Comparison of ENCODE assay signal across 9 cellular contexts in the genomic region with DNA sequence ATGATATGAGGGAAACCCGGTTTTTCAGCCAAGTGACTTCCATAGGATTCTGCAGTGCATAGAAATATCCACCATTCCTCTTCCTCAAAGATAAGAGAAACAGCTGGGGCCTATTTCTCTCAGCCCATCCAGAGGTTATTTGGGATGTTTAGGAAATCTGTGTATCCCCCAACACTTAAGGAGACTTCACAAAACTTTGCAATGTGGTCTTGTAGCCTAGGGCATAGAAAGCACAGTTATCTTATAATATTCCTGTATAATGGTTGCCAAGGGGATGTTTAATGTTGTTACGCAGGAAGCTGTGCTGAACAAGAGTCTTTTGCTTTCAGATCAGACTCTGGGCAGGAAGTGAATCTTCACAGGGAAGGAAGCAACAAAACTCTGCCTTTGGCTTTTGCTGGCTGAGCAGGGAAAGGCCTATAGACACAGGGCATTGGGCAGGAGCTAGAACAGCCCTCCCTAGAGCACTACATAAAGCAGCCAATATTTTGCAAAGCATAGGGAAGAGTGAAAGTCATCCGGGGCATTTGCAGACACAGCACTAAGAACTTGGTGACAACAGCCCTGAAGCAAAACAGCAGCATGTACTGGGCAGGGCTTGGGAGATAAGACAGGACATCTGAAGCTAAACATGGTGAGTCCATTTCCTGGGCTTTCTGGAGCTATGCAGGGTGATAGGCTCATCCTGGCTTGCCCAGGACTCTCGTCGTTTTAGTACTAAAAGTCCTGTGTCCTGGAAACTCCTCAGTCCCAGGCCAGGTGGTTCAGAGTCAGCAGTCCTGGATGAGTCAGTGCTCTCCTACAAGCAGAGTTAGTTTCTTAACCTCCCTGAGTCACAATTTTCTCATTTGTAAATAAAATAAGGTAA. TPM values are rescaled to one million over a fixed set of nuclear protein-coding genes. Genes with fewer than 3 reads are reported as not detected.
DNase-seq lines count a peak whose midpoint lies in the region; ATAC-seq and TF ChIP-seq lines count a peak whose summit lies in the region.
"Had no signal": no experiment of that assay in that cellular context is flagged by ENCODE, and none has a peak within 500 bp of the region (broad histone marks: within the 10 kb centered on the region; RNA-seq: fewer than 3 reads in every experiment).

No MANE protein-coding gene starts in this region.

- TF ChIP-seq CTCF in MM.1S (IDR thresholded peaks at IDR 0.05; ENCODE audit: low read length): no peak
- no peak for TF ChIP-seq CTCF in heart right ventricle (IDR thresholded peaks at IDR 0.05)

- no peaks in the 10 kb centered on the region for H3K9me3 ChIP-seq in MM.1S (replicated peaks; ENCODE audit: insufficient read depth, low read length)
- H3K9me3 ChIP-seq in heart right ventricle: peaks cover 0 to 29% (median 3%) of the 10 kb centered on the region in 11 donors

- H3K4me2 ChIP-seq in MM.1S (ENCODE audit: low read depth, low read length): peak overlapping the region; percentile 71

- H3K4me1 ChIP-seq in MM.1S (ENCODE audit: low read length) (peaks cover 17% of the 10 kb centered on the region), heart right ventricle (peaks cover 6 to 38% (median 34%) of the 10 kb centered on the region in 9 donors)

- intact Hi-C loops in heart right ventricle (cut with DNase I): loop anchor here (5.0 to 10.0 kb wide), 6 partner anchors 74 to 459 kb away; a partner anchor contains a TSS

- H3K36me3 ChIP-seq in MM.1S (replicated peaks; ENCODE audit: insufficient read depth, low read length) (no peaks in the 10 kb centered on the region), heart right ventricle (peaks cover 0 to 22% (median 0%) of the 10 kb centered on the region in 9 donors)

- H3K27ac Mint-ChIP-seq in activated T-helper 17 cell treated with anti-CD3 and anti-CD28 coated beads, Interleukin-2, amount 50 U/mL, for 72 hours: peak overlapping the region; percentile 52

- no peaks in the 10 kb centered on the region for H3K9me3 Mint-ChIP-seq in activated T-helper 17 cell treated with anti-CD3 and anti-CD28 coated beads, Interleukin-2, amount 50 U/mL, for 72 hours

- H3K79me2 ChIP-seq in MM.1S (ENCODE audit: low read length): no peaks in the 10 kb centered on the region

- peak; percentile 85 for ATAC-seq in activated T-helper 17 cell treated with anti-CD3 and anti-CD28 coated beads, Interleukin-2, amount 50 U/mL, for 72 hours (replicated peaks)
- ATAC-seq in heart right ventricle: peak; percentile 57 to 92 (median 75)
- no peak for ATAC-seq in HG02763 (IDR thresholded peaks at IDR 0.05; ENCODE audit: unreplicated experiment)
- ATAC-seq in GM19397 (IDR thresholded peaks at IDR 0.05; ENCODE audit: unreplicated experiment): no peak

- DNase-seq in DMS153 (lab: John Stamatoyannopoulos, UW) (peak; percentile 65), MM.1S (peak; percentile 72), heart right ventricle (peak in 1 of 2 donors; percentile 53), smooth muscle cell of the brain vasculature (ENCODE audit: low read depth, low spot score) (peak; percentile 45), ureter (ENCODE audit: low spot score) (no peak)

- H3K9ac ChIP-seq in MM.1S (ENCODE audit: low read length): peak overlapping the region; percentile 68

- no peaks in the 10 kb centered on the region for H3K9me2 ChIP-seq in MM.1S (replicated peaks; ENCODE audit: insufficient read depth, low read length)

- peak overlapping the region; percentile 93 for H2AFZ ChIP-seq in MM.1S (ENCODE audit: low read length)

- H3F3A ChIP-seq in MM.1S (ENCODE audit: insufficient read depth, low read length): peaks cover 15% of the 10 kb centered on the region

- peaks cover 4% of the 10 kb centered on the region for H3K36me3 Mint-ChIP-seq in activated T-helper 17 cell treated with anti-CD3 and anti-CD28 coated beads, Interleukin-2, amount 50 U/mL, for 72 hours (ENCODE audit: low read depth)

- H4K20me1 ChIP-seq in MM.1S (ENCODE audit: insufficient read depth, low read length): no peaks in the 10 kb centered on the region

- H3K4me3 ChIP-seq in MM.1S (ENCODE audit: low read length) (peak overlapping the region; percentile 64), heart right ventricle (peak overlapping the region in 7 of 10 donors; percentile 2 to 30 (median 9))

- H3K27ac ChIP-seq in MM.1S (ENCODE audit: low read length) (peak overlapping the region; percentile 74), heart right ventricle (peak overlapping the region; percentile 28 to 80 (median 70))

- H3K27me3 ChIP-seq in MM.1S (replicated peaks; ENCODE audit: insufficient read depth, low read length) (0 out of 2 replicates have a peak, but pooled peaks cover 16% of the 10 kb centered on the region), heart right ventricle (no peaks in the 10 kb centered on the region)

- H3K4me3 Mint-ChIP-seq in activated T-helper 17 cell treated with anti-CD3 and anti-CD28 coated beads, Interleukin-2, amount 50 U/mL, for 72 hours: peak overlapping the region; percentile 83

- peaks cover 16% of the 10 kb centered on the region for H3K4me1 Mint-ChIP-seq in activated T-helper 17 cell treated with anti-CD3 and anti-CD28 coated beads, Interleukin-2, amount 50 U/mL, for 72 hours

- H3K27me3 Mint-ChIP-seq in activated T-helper 17 cell treated with anti-CD3 and anti-CD28 coated beads, Interleukin-2, amount 50 U/mL, for 72 hours: peaks cover 10% of the 10 kb centered on the region

- WGBS in heart right ventricle, 2 donors: 17% methylated on average over 5 of the region's 5 CpGs

RNA-seq across cellular contexts. Expression of a gene that starts 18.7 kb away (rescaled TPM):
- not detected for total RNA-seq in activated T-helper 17 cell treated with anti-CD3 and anti-CD28 coated beads, Interleukin-2, amount 50 U/mL, for 72 hours
- total RNA-seq in heart right ventricle (1 to 10 TPM in 8 of 10 donors, under 1 TPM in 2; 0.26 to 9.6 (median 2.0) TPM), ureter (1.6 TPM)
- polyA plus RNA-seq in heart right ventricle: 1 to 10 TPM; 1.2 to 5.6 TPM
- total RNA-seq: skeletal muscle tissue had no signal

RNA-seq across cellular contexts. Expression of a gene that starts 41.9 kb away (rescaled TPM):
- not detected for total RNA-seq in activated T-helper 17 cell treated with anti-CD3 and anti-CD28 coated beads, Interleukin-2, amount 50 U/mL, for 72 hours
- 10 to 100 TPM; 40.3 to 81.2 (median 55.9) TPM for total RNA-seq in heart right ventricle
- 10 to 100 TPM; 39.4 to 53.9 TPM for polyA plus RNA-seq in heart right ventricle
- 25.8 TPM for total RNA-seq in ureter

Comparison
In these comparisons a context has a peak if more than half of its experiments do, and no peak if none do; other contexts are left out.
1. ATAC-seq: peak in activated T-helper 17 cell treated with anti-CD3 and anti-CD28 coated beads, Interleukin-2, amount 50 U/mL, for 72 hours (single experiment) and heart right ventricle (8 of 8); none in HG02763 (single experiment) and GM19397 (single experiment).
2. RNA of a gene that starts 41.9 kb away (total RNA-seq): 40.3 to 81.2 TPM in heart right ventricle and 25.8 TPM in ureter (single experiment); not detected in activated T-helper 17 cell treated with anti-CD3 and anti-CD28 coated beads, Interleukin-2, amount 50 U/mL, for 72 hours; every median in the first group is over 10 times any median in the second.